ENCODE assay signal across 8 cellular contexts in the genomic region with DNA sequence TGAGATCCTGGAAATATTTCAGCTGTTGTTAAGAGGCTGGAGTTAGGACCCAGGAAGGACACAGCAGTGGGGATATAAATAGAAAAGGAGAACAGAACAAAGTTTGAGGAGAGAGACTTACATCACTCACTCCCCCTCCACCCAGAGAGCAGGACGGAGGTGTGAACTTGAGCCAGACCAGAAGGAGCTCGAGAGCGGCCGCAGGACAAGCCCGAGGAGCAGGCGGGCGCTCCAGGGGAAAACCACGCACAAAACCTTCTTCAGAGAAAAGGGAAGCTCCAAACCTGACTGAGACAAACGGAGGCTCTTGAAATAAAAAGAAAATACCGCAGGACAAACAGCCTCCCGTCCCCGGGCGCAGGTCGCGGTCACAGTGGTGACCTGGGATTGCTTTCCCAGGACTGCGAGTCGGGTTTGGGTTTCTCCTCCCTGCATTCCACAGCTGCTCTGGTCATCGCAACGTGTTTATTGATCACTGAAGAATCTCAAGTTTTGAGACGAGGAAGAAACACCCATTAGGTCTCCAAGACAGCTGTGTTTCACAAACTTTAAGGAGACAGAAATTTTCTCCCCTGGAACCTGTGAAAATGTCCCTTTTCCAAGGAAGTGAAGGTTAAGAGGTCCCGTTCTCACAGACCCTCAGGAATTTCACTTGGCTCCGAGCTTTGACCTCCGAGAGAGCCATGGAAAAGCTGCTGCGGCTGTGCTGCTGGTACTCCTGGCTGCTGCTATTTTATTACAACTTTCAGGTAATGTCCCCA. TPM values are rescaled to one million over a fixed set of nuclear protein-coding genes. Genes with fewer than 3 reads are reported as not detected.
A peak's percentile ranks its signal among the peaks of the same experiment; 100 is the strongest.
DNase-seq lines count a peak whose midpoint lies in the region; ATAC-seq, FAIRE-seq and TF ChIP-seq lines count a peak whose summit lies in the region.

ADGRD1 (plus strand) TSS at position 125 of the 761 bp plus-strand sequence; CDS start at position 684, 559 bp downstream.

- H3K27ac ChIP-seq in body of pancreas (peak within 1 kb of the TSS in 2 of 4 donors; percentile 16 to 22), liver (ENCODE audit: low read depth in 1 of 2, low read length in 2 of 2) (no peak within 1 kb of the TSS), subcutaneous abdominal adipose tissue (ENCODE audit: low read depth, low read length) (no peak within 1 kb of the TSS)

- no peak for TF ChIP-seq RAD21 in liver (IDR thresholded peaks at IDR 0.05)

- peak within 1 kb of the TSS in 1 of 2 donors; percentile 65 for H3K9ac ChIP-seq in liver (ENCODE audit: low read depth in 1 of 2, low read length in 2 of 2)
- H3K9ac ChIP-seq in subcutaneous abdominal adipose tissue (ENCODE audit: low read length in 5 of 5) = peak within 1 kb of the TSS in 3 of 5 donors; percentile 50 to 72 (median 51)

- peak; percentile 50 for ATAC-seq in GM21619 (IDR thresholded peaks at IDR 0.05; ENCODE audit: unreplicated experiment)
- ATAC-seq in body of pancreas = peak; percentile 72
- ATAC-seq in HG03520 (IDR thresholded peaks at IDR 0.05; ENCODE audit: unreplicated experiment) = no peak

- peak within 1 kb of the TSS in 1 of 2 donors; percentile 44 for H3K4me3 ChIP-seq in body of pancreas
- H3K4me3 ChIP-seq in liver (ENCODE audit: low read depth in 1 of 3, low read length in 3 of 3) = peak within 1 kb of the TSS in 2 of 3 donors; percentile 36 to 47
- H3K4me3 ChIP-seq in subcutaneous abdominal adipose tissue (ENCODE audit: low read depth in 1 of 5, low read length in 5 of 5) = peak within 1 kb of the TSS; percentile 50 to 69 (median 60)

- H3K27me3 ChIP-seq in body of pancreas (no peaks in the 10 kb centered on the region), liver (ENCODE audit: control insufficient read depth in 4 of 4, insufficient read depth in 4 of 4, low read length in 3 of 4) (no peaks in the 10 kb centered on the region), subcutaneous abdominal adipose tissue (ENCODE audit: control insufficient read depth in 5 of 5, insufficient read depth in 4 of 5, low read length in 5 of 5) (peaks cover 2 to 27% (median 12%) of the 10 kb centered on the region in 5 donors)

- TF ChIP-seq POLR2A in body of pancreas (IDR thresholded peaks at IDR 0.05) = peak; percentile 31 to 74 (median 63)

- no peak for TF ChIP-seq CTCF in body of pancreas (IDR thresholded peaks at IDR 0.05)
- no peak for TF ChIP-seq CTCF in liver (IDR thresholded peaks at IDR 0.05; ENCODE audit: low read depth, low read length, missing input control)

- H3K36me3 ChIP-seq in body of pancreas (replicated peaks in 1 of 2; ENCODE audit: insufficient read depth in 1 of 2, low read depth in 2 of 2) (no peaks in the 10 kb centered on the region), liver (ENCODE audit: control insufficient read depth in 4 of 4, insufficient read depth in 3 of 4, low read depth in 1 of 4, low read length in 3 of 4) (no peaks in the 10 kb centered on the region), subcutaneous abdominal adipose tissue (ENCODE audit: control insufficient read depth in 5 of 5, insufficient read depth in 5 of 5, low read length in 5 of 5) (peaks cover 0 to 4% (median 0%) of the 10 kb centered on the region in 5 donors)

- H3K4me1 ChIP-seq in body of pancreas (peaks cover 21% of the 10 kb centered on the region), liver (ENCODE audit: control insufficient read depth in 4 of 4, insufficient read depth in 4 of 4, low read length in 3 of 4) (peaks cover 3 to 12% (median 8%) of the 10 kb centered on the region in 4 donors), subcutaneous abdominal adipose tissue (ENCODE audit: control insufficient read depth in 5 of 5, insufficient read depth in 5 of 5, low read length in 5 of 5) (peaks cover 0 to 19% (median 13%) of the 10 kb centered on the region in 5 donors)

- no peaks in the 10 kb centered on the region for H3K9me3 ChIP-seq in body of pancreas
- H3K9me3 ChIP-seq in liver (ENCODE audit: control insufficient read depth in 4 of 4, low read length in 3 of 4) = no peaks in the 10 kb centered on the region
- no peaks in the 10 kb centered on the region for H3K9me3 ChIP-seq in subcutaneous abdominal adipose tissue (ENCODE audit: control insufficient read depth in 5 of 5, low read length in 5 of 5)

- intact Hi-C loops in body of pancreas (cut with DNase I) = no loop called here

- DNase-seq in body of pancreas (peak; percentile 46 to 73 (median 60)), NCI-H82 treated with DMSO at 0.1 percent for 48 hours (lab: John Stamatoyannopoulos, UW; ENCODE audit: unreplicated experiment) (no peak), SHP77 treated with DMSO at 0.1 percent for 48 hours (lab: John Stamatoyannopoulos, UW) (no peak), HTR-8/SVneo (ENCODE audit: insufficient read length, low spot score) (no peak)

- WGBS in body of pancreas, 2 donors = 2 to 4% methylated on average over 22 to 24 of the region's 24 CpGs
- 6% methylated on average over 24 of the region's 24 CpGs for WGBS in liver

- no peak for FAIRE-seq in HTR-8/SVneo (lab: Jason Lieb, UNC)

TF ChIP-seq in liver, 16 proteins besides CTCF, POLR2A, EP300 and RAD21:
- TF ChIP-seq EGR1 (IDR thresholded peaks at IDR 0.05; ENCODE audit: low read depth in 2 of 2) (no peak), HNF4A (conservative IDR thresholded peaks at IDR 0.05) (peak; percentile 19 to 29)
TF ChIP-seq in liver: peak in this region for 1.

RNA-seq across cellular contexts. Expression of gene ADGRD1, which starts in this region (rescaled TPM):
- total RNA-seq in body of pancreas = 1 to 10 TPM; 4.4 to 4.9 TPM
- 1 to 10 TPM; 5.8 to 7.1 TPM for total RNA-seq in liver
- 1 to 10 TPM; 2.7 to 3.4 TPM for polyA plus RNA-seq in liver

Comparison
In these comparisons a context has a peak if more than half of its experiments do, and no peak if none do; other contexts are left out.
1. DNase-seq: peak in body of pancreas (4 of 4); none in NCI-H82 treated with DMSO at 0.1 percent for 48 hours (single experiment), SHP77 treated with DMSO at 0.1 percent for 48 hours (single experiment) and HTR-8/SVneo (single experiment).